Comparison of ENCODE assay signal across 8 cellular contexts in genomic region chr2:120109186-120110061, GRCh38.
A peak's percentile ranks its signal among the peaks of the same experiment; 100 is the strongest.
DNase-seq lines count a peak whose midpoint lies in the region; ATAC-seq and TF ChIP-seq lines count a peak whose summit lies in the region.

No MANE protein-coding gene starts in this region.

- no peaks in the 10 kb centered on the region for H3K9me3 Mint-ChIP-seq in HFFc6

- H3F3A ChIP-seq in OCI-LY1 (ENCODE audit: insufficient read depth, low read length), result no peaks in the 10 kb centered on the region

- no peak overlapping the region for H3K14ac ChIP-seq in neuronal stem cell (ENCODE audit: low read length)

- H2BK120ac ChIP-seq in neuronal stem cell (ENCODE audit: low read depth, low read length), result no peak overlapping the region

- H3K9ac ChIP-seq in OCI-LY1 (ENCODE audit: low read length), result peak overlapping the region; percentile 16; the same call in 1 of the 2 replicates
- no peak overlapping the region for H3K9ac ChIP-seq in neuronal stem cell (ENCODE audit: low read depth, low read length, poor library complexity)

- no peak overlapping the region for H3K18ac ChIP-seq in neuronal stem cell (ENCODE audit: low read length)

- intact Hi-C loops in right lobe of liver (cut with DNase I), result no loop called here

- H3K9me2 ChIP-seq in OCI-LY1 (ENCODE audit: low read depth, low read length), result no peaks in the 10 kb centered on the region

- H3K79me2 ChIP-seq in OCI-LY1 (ENCODE audit: insufficient read depth, low read length), result no peaks in the 10 kb centered on the region

- H2AFZ ChIP-seq in OCI-LY1 (ENCODE audit: low read length) (no peak overlapping the region), neuronal stem cell (ENCODE audit: low read length) (no peak overlapping the region)

- no peaks in the 10 kb centered on the region for H3K36me3 Mint-ChIP-seq in HFFc6 (ENCODE audit: low read depth)

- H3K27me3 ChIP-seq in OCI-LY1 (ENCODE audit: insufficient read depth, low read length) (no peaks in the 10 kb centered on the region), right lobe of liver (no peaks in the 10 kb centered on the region), neuronal stem cell (ENCODE audit: control insufficient read depth in 3 of 3, insufficient read depth in 3 of 3, low read depth in 1 of 3, low read length in 3 of 3) (no peaks in the 10 kb centered on the region)

- no peak overlapping the region for H2AK5ac ChIP-seq in neuronal stem cell (ENCODE audit: low read depth, low read length)

- no peaks in the 10 kb centered on the region for H3K79me1 ChIP-seq in neuronal stem cell (ENCODE audit: low read depth, low read length)

- peak overlapping the region; percentile 67 for H3K27ac ChIP-seq in OCI-LY1 (ENCODE audit: low read depth, low read length, poor library complexity, severe bottlenecking)
- no peak overlapping the region for H3K27ac ChIP-seq in right lobe of liver
- no peak overlapping the region for H3K27ac ChIP-seq in neuronal stem cell (replicated peaks; ENCODE audit: low read length)

- TF ChIP-seq POLR2A in right lobe of liver (IDR thresholded peaks at IDR 0.05), result no peak

- ATAC-seq in right lobe of liver (peak; percentile 60 to 70 (median 64)), GM21526 (IDR thresholded peaks at IDR 0.05; ENCODE audit: low FRiP score, unreplicated experiment) (no peak), HG03108 (IDR thresholded peaks at IDR 0.05; ENCODE audit: unreplicated experiment) (no peak)

- H3K4me3 ChIP-seq in OCI-LY1 (ENCODE audit: low read depth, low read length, poor library complexity, severe bottlenecking) (no peak overlapping the region), cardiac fibroblast (replicated peaks in 1 of 2; ENCODE audit: low read depth in 2 of 2, low read length in 2 of 2) (no peak overlapping the region), right lobe of liver (no peak overlapping the region), neuronal stem cell (ENCODE audit: low read length in 2 of 2) (no peak overlapping the region)

- no peak overlapping the region for H3K4me3 Mint-ChIP-seq in HFFc6

- no peaks in the 10 kb centered on the region for H4K20me1 ChIP-seq in OCI-LY1 (ENCODE audit: insufficient read depth, low read length)

- no peak overlapping the region for H2BK5ac ChIP-seq in neuronal stem cell (ENCODE audit: low read length)

- TF ChIP-seq CTCF in HFFc6 (IDR thresholded peaks at IDR 0.05), result peak; percentile 78
- TF ChIP-seq CTCF in OCI-LY1 (IDR thresholded peaks at IDR 0.05; ENCODE audit: low read length), result peak; percentile 79
- TF ChIP-seq CTCF in cardiac fibroblast (IDR thresholded peaks at IDR 0.05; ENCODE audit: low read depth, low read length), result peak; percentile 50
- peak; percentile 43 to 50 (median 48) for TF ChIP-seq CTCF in right lobe of liver (IDR thresholded peaks at IDR 0.05)

- peaks cover 2% of the 10 kb centered on the region for H3K27me3 Mint-ChIP-seq in HFFc6 (ENCODE audit: insufficient read depth)

- H3K23ac ChIP-seq in neuronal stem cell (ENCODE audit: low read depth, low read length, poor library complexity), result no peak overlapping the region

- H4K8ac ChIP-seq in neuronal stem cell (ENCODE audit: low read depth, low read length), result no peak overlapping the region

- no peak overlapping the region for H2BK15ac ChIP-seq in neuronal stem cell (ENCODE audit: low read length)

- 27% methylated on average over 3 of the region's 3 CpGs for WGBS in right lobe of liver (ENCODE audit: insufficient coverage, low coverage, low lambda C conversion rate, missing lambda C conversion rate)
- WGBS in neuronal stem cell (ENCODE audit: extremely low coverage in 2 of 2, insufficient read length in 2 of 2, insufficient replicate concordance in 1 of 2), 2 donors, result no CpG with 5 or more reads among the region's 3 CpGs

- H3K36me3 ChIP-seq in OCI-LY1 (ENCODE audit: insufficient read depth, low read length), result peaks cover under 1% of the 10 kb centered on the region; the same call in 1 of the 2 replicates
- H3K36me3 ChIP-seq in right lobe of liver, result peaks cover 0 to 5% (median 2%) of the 10 kb centered on the region in 4 donors
- peaks cover 0 to 18% of the 10 kb centered on the region in 2 donors for H3K36me3 ChIP-seq in neuronal stem cell (replicated peaks in 1 of 2; ENCODE audit: control insufficient read depth in 2 of 2, insufficient read depth in 2 of 2, low read length in 2 of 2)

- DNase-seq in ELR (ENCODE audit: low read depth) (peak; percentile 72), HFFc6 (peak; percentile 55), cardiac fibroblast (ENCODE audit: low read depth in 2 of 2) (peak; percentile 61 to 73), right lobe of liver (no peak), neuronal stem cell (ENCODE audit: low spot score) (no peak)

- H3K4me1 ChIP-seq in OCI-LY1 (ENCODE audit: insufficient read depth, low read length, severe bottlenecking), result peaks cover 16% of the 10 kb centered on the region
- H3K4me1 ChIP-seq in right lobe of liver, result peaks cover 0 to 17% (median 6%) of the 10 kb centered on the region in 4 donors
- H3K4me1 ChIP-seq in neuronal stem cell (ENCODE audit: control insufficient read depth in 2 of 2, insufficient read depth in 1 of 2, low read depth in 1 of 2, low read length in 2 of 2), result no peaks in the 10 kb centered on the region

- no peak overlapping the region for H3K4ac ChIP-seq in neuronal stem cell (ENCODE audit: low read length)

- H3K4me2 ChIP-seq in OCI-LY1 (ENCODE audit: low read length) (peak overlapping the region; percentile 47), neuronal stem cell (ENCODE audit: insufficient read depth, low read length, poor library complexity, severe bottlenecking) (no peak overlapping the region)

- no peaks in the 10 kb centered on the region for H3K9me3 ChIP-seq in OCI-LY1 (ENCODE audit: low read length)
- no peaks in the 10 kb centered on the region for H3K9me3 ChIP-seq in right lobe of liver
- H3K9me3 ChIP-seq in neuronal stem cell (replicated peaks in 1 of 2; ENCODE audit: control insufficient read depth in 2 of 2, insufficient read depth in 1 of 2, low read depth in 1 of 2, low read length in 2 of 2), result no peaks in the 10 kb centered on the region

- H2BK12ac ChIP-seq in neuronal stem cell (ENCODE audit: low read length), result no peak overlapping the region

- no peak overlapping the region for H3K27ac Mint-ChIP-seq in HFFc6

- no peak overlapping the region for H4K91ac ChIP-seq in neuronal stem cell (ENCODE audit: low read depth, low read length, poor library complexity)

- H3K4me1 Mint-ChIP-seq in HFFc6 (ENCODE audit: low read depth), result peaks cover 41% of the 10 kb centered on the region

Comparison
In these comparisons a context has a peak if more than half of its experiments do, and no peak if none do; other contexts are left out.
1. DNase-seq: peak in ELR (single experiment), HFFc6 (single experiment) and cardiac fibroblast (2 of 2); none in right lobe of liver (0 of 3) and neuronal stem cell (single experiment).
2. ATAC-seq: peak in right lobe of liver (4 of 4); none in GM21526 (single experiment) and HG03108 (single experiment).
3. Peak in every context shown above with its lines, with median percentiles within 50 percentile points of each other: CTCF ChIP-seq.